In the genomic region with DNA sequence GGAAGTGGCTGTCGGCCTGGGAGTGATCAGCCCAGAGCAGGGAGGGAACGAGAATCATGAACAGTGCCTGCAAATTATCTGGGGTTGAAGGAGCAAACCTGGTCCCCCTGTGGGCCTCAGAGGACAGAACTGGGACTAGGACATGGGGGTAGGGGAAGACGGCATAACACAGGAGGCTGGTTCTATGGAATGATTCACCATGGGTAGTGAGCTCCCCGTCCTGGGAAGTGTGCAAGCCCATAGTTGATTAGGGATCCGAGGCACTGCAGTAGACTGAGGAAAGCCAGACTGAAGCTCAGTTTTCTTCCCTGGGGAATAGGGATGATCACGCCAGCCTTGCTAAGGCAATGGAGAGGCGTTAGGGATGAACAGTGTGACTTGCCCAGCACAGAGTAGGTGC, we compare ENCODE assay signal across 1 cellular context.
TF ChIP-seq lines count a peak whose summit lies in the region.

No MANE protein-coding gene starts in this region.

TF ChIP-seq in HEK293, 187 proteins besides CTCF, POLR2A, EP300 and RAD21:
- TF ChIP-seq, protein P1, sequence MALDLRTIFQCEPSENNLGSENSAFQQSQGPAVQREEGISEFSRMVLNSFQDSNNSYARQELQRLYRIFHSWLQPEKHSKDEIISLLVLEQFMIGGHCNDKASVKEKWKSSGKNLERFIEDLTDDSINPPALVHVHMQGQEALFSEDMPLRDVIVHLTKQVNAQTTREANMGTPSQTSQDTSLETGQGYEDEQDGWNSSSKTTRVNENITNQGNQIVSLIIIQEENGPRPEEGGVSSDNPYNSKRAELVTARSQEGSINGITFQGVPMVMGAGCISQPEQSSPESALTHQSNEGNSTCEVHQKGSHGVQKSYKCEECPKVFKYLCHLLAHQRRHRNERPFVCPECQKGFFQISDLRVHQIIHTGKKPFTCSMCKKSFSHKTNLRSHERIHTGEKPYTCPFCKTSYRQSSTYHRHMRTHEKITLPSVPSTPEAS (tag by site-specific recombination; IDR thresholded peaks at IDR 0.05): no peak
- TF ChIP-seq, protein P2, sequence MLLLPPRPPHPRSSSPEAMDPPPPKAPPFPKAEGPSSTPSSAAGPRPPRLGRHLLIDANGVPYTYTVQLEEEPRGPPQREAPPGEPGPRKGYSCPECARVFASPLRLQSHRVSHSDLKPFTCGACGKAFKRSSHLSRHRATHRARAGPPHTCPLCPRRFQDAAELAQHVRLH (tag by site-specific recombination; IDR thresholded peaks at IDR 0.05): peak; percentile 10; the same call in 1 of the 2 replicates
TF ChIP-seq in HEK293: peak in this region for 1.
